16 cellular contexts compared by ENCODE assay signal in the genomic region with DNA sequence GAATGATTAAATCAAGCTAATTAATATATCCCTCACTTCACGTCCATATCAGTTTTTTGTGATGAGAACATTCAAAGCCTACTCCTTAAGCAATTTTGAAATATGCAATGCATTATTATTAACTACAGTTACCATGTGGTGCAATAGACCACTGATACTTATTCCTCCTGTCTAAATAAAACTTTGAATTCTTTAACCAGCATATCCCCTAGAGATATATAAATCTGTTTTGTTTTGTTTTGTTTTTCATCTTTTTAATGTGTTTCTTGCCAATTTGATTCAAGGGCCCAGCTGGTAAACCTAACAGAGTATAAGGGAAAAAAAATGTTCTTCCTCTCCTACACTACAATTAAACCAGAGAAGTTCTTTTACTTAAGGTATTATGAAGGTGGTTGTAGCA.
"Had no signal": no experiment of that assay in that cellular context is flagged by ENCODE, and none has a peak within 500 bp of the region (broad histone marks: within the 10 kb centered on the region; RNA-seq: fewer than 3 reads in every experiment).

No MANE protein-coding gene starts in this region.

- DNase-seq: activated CD4-positive, alpha-beta T cell treated with anti-CD3 and anti-CD28 coated beads for 48 hours; activated CD8-positive, alpha-beta memory T cell treated with anti-CD3 and anti-CD28 coated beads for 24 hours; activated naive CD4-positive, alpha-beta T cell treated with anti-CD3 and anti-CD28 coated beads, Interleukin-2, amount 10 ng/mL, durations not matched to agents 7 days and 5 days; amniotic stem cell; dorsolateral prefrontal cortex; retina; small intestine had no signal

- H3K27me3 Mint-ChIP-seq: activated naive CD4-positive, alpha-beta T cell treated with anti-CD3 and anti-CD28 coated beads, Interleukin-2, amount 10 ng/mL, durations not matched to agents 7 days and 5 days; activated T-helper 17 cell treated with anti-CD3 and anti-CD28 coated beads, Interleukin-2, amount 50 U/mL, for 72 hours had no signal

- H3K27ac ChIP-seq: dorsolateral prefrontal cortex, hepatocyte, neural progenitor cell, vagina had no signal

- H3K4me3 Mint-ChIP-seq: activated naive CD4-positive, alpha-beta T cell treated with anti-CD3 and anti-CD28 coated beads, Interleukin-2, amount 10 ng/mL, durations not matched to agents 7 days and 5 days; activated T-helper 17 cell treated with anti-CD3 and anti-CD28 coated beads, Interleukin-2, amount 50 U/mL, for 72 hours; brain; neural progenitor cell; stimulated activated effector memory CD8-positive, alpha-beta T cell treated with anti-CD3 and anti-CD28 coated beads, Interleukin-12 subunit alpha, Interleukin-12 subunit beta, amount 100 ng/mL, for 72 hours; WTC11 had no signal

- H3K9ac ChIP-seq: neural progenitor cell had no signal

- H3K27ac Mint-ChIP-seq: activated naive CD4-positive, alpha-beta T cell treated with anti-CD3 and anti-CD28 coated beads, Interleukin-2, amount 10 ng/mL, durations not matched to agents 7 days and 5 days; activated T-helper 17 cell treated with anti-CD3 and anti-CD28 coated beads, Interleukin-2, amount 50 U/mL, for 72 hours; brain; neural progenitor cell; stimulated activated effector memory CD8-positive, alpha-beta T cell treated with anti-CD3 and anti-CD28 coated beads, Interleukin-12 subunit alpha, Interleukin-12 subunit beta, amount 100 ng/mL, for 72 hours; WTC11 had no signal

- H3K36me3 ChIP-seq: neural progenitor cell, tibial nerve, vagina had no signal

- H3K36me3 Mint-ChIP-seq: activated naive CD4-positive, alpha-beta T cell treated with anti-CD3 and anti-CD28 coated beads, Interleukin-2, amount 10 ng/mL, durations not matched to agents 7 days and 5 days; brain; neural progenitor cell; stimulated activated effector memory CD8-positive, alpha-beta T cell treated with anti-CD3 and anti-CD28 coated beads, Interleukin-12 subunit alpha, Interleukin-12 subunit beta, amount 100 ng/mL, for 72 hours had no signal

- H3K4me1 Mint-ChIP-seq: activated naive CD4-positive, alpha-beta T cell treated with anti-CD3 and anti-CD28 coated beads, Interleukin-2, amount 10 ng/mL, durations not matched to agents 7 days and 5 days; activated T-helper 17 cell treated with anti-CD3 and anti-CD28 coated beads, Interleukin-2, amount 50 U/mL, for 72 hours; stimulated activated effector memory CD8-positive, alpha-beta T cell treated with anti-CD3 and anti-CD28 coated beads, Interleukin-12 subunit alpha, Interleukin-12 subunit beta, amount 100 ng/mL, for 72 hours had no signal

- H3K9me3 ChIP-seq: tibial nerve, vagina had no signal

- H3K4me3 ChIP-seq: dorsolateral prefrontal cortex, hepatocyte, neural progenitor cell, tibial nerve, vagina had no signal

- ATAC-seq: activated T-helper 17 cell treated with anti-CD3 and anti-CD28 coated beads, Interleukin-2, amount 50 U/mL, for 72 hours; esophagus mucosa; stimulated activated effector memory CD8-positive, alpha-beta T cell treated with anti-CD3 and anti-CD28 coated beads, Interleukin-12 subunit alpha, Interleukin-12 subunit beta, amount 100 ng/mL, for 72 hours; WTC11 had no signal
